In the genomic region with DNA sequence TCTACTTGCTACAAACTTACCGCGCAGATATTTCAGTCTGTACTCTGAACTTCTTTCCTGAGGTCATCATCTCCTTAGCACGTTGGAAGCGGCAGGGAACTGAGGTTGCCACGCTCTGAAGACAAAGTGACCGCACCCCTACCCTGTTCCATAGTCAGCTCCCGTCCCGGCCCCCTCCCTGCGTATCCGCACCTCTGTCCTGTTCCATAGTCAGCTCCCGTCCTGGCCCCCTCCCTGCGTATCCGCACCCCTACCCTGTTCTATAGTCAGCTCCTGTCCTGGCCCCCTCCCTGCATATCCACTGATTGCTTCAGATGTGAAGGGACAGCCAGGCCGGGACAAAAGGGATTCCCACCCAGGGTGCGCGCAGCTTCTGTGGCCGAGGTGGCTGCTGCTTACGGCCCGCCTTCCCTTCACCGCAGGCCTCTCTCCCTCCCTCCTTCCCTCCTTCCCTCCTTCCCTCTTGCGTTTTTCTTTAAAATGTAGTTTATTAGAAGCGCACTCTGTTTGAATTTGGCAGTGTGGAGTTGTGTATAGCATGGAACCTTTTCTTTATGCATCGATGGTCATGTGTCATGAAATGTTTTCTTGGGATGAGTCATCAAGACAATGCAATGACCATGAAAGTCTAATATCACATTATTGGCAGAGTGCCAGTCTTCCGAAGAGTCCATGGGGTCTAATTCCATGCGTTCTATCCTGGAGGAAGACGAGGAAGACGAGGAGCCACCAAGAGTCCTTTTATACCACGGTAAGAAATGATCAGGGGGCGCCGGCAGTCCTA, we compare ENCODE assay signal across 8 cellular contexts. TPM values are rescaled to one million over a fixed set of nuclear protein-coding genes. Genes with fewer than 3 reads are reported as not detected.
DNase-seq lines count a peak whose midpoint lies in the region; ATAC-seq and TF ChIP-seq lines count a peak whose summit lies in the region.

No MANE protein-coding gene starts in this region.

- intact Hi-C loops in IMR-90 (cut with micrococcal nuclease) = loop anchor here (5.0 kb wide), 1 partner anchor 84 kb away; the partner anchor contains the start of gene FAM174C
- intact Hi-C loops in lower lobe of right lung (cut with DNase I) = no loop called here

- peak overlapping the region; percentile 61 for H3K9ac ChIP-seq in IMR-90 (ENCODE audit: low read depth, low read length)
- H3K9ac ChIP-seq in MM.1S (ENCODE audit: low read length) = no peak overlapping the region

- H2AK5ac ChIP-seq in IMR-90 (ENCODE audit: low read depth, low read length) = peak overlapping the region; percentile 93

- 0 out of 2 replicates have a peak overlapping the region, but pooled peaks have one; percentile 35 for H3K56ac ChIP-seq in IMR-90 (ENCODE audit: extremely low read depth, insufficient read depth, low read length)

- no peak for TF ChIP-seq POLR2A in IMR-90 (IDR thresholded peaks at IDR 0.05; ENCODE audit: low read depth, low read length)

- H2BK20ac ChIP-seq in IMR-90 (ENCODE audit: low read depth, low read length) = peak overlapping the region; percentile 38; the same call in 1 of the 2 replicates

- WGBS in IMR-90 (ENCODE audit: extremely low coverage in 2 of 2, insufficient read length in 1 of 2), 2 experiments = 50% methylated on average over 19 of the region's 30 CpGs; no CpG with 5 or more reads in 1 of the 2 experiments

- peak overlapping the region; percentile 10; the same call in 1 of the 3 replicates for H2BK15ac ChIP-seq in IMR-90 (ENCODE audit: low read depth, low read length)

- peak overlapping the region; percentile 67 for H4K5ac ChIP-seq in IMR-90 (ENCODE audit: low read depth, low read length)

- H3K4me3 ChIP-seq in ACC112 (ENCODE audit: low read depth, low read length) (peak overlapping the region; percentile 74), IMR-90 (ENCODE audit: insufficient read depth, low read depth, low read length) (no peak overlapping the region), lower lobe of right lung (peak overlapping the region; percentile 40), MM.1S (ENCODE audit: low read length) (no peak overlapping the region)

- no peaks in the 10 kb centered on the region for H3K79me2 ChIP-seq in ACC112 (ENCODE audit: control insufficient read depth, insufficient read depth, low read length, unreplicated experiment)
- no peaks in the 10 kb centered on the region for H3K79me2 ChIP-seq in MM.1S (ENCODE audit: low read length)

- ATAC-seq in IMR-90 (ENCODE audit: low read depth) (peak; percentile 12; the same call in 1 of the 2 replicates), lower lobe of right lung (no peak)

- CTCF ChIA-PET in IMR-90 (lab: Yijun Ruan, JAX) = no interaction called here

- POLR2A ChIA-PET in IMR-90 (lab: Charles Lee; ENCODE audit: unreplicated experiment) = no interaction called here

- H2AFZ ChIP-seq in ACC112 (ENCODE audit: low read length, unreplicated experiment) (no peak overlapping the region), IMR-90 (replicated peaks; ENCODE audit: low read length, poor library complexity) (peak overlapping the region; percentile 10), MM.1S (ENCODE audit: low read length) (no peak overlapping the region)

- no peaks in the 10 kb centered on the region; the same call in 1 of the 2 replicates for H4K20me1 ChIP-seq in IMR-90 (ENCODE audit: insufficient read depth, low read length)
- H4K20me1 ChIP-seq in MM.1S (ENCODE audit: insufficient read depth, low read length) = no peaks in the 10 kb centered on the region

- H4K8ac ChIP-seq in IMR-90 (ENCODE audit: low read depth in 2 of 2, low read length in 2 of 2) = peak overlapping the region; percentile 7 to 53; a peak in 2 of 4 replicates

- H3K23ac ChIP-seq in IMR-90 (ENCODE audit: low read depth, low read length) = peak overlapping the region; percentile 79; the same call in 1 of the 2 replicates

- no peaks in the 10 kb centered on the region; the same call in 1 of the 2 replicates for H3K36me3 ChIP-seq in ACC112 (ENCODE audit: insufficient read depth, low read length)
- H3K36me3 ChIP-seq in IMR-90 (ENCODE audit: control insufficient read depth, insufficient read depth, low read length) = peaks cover 48% of the 10 kb centered on the region
- H3K36me3 ChIP-seq in lower lobe of right lung = peaks cover 87% of the 10 kb centered on the region
- no peaks in the 10 kb centered on the region for H3K36me3 ChIP-seq in MM.1S (replicated peaks; ENCODE audit: insufficient read depth, low read length)

- TF ChIP-seq CTCF in IMR-90 (conservative IDR thresholded peaks at IDR 0.05; ENCODE audit: low read depth, low read length) (no peak), lower lobe of right lung (IDR thresholded peaks at IDR 0.05) (no peak), MM.1S (IDR thresholded peaks at IDR 0.05; ENCODE audit: low read length) (no peak)

- H3K9me1 ChIP-seq in IMR-90 (ENCODE audit: insufficient read depth, low read length) = peaks cover 9% of the 10 kb centered on the region

- dilution Hi-C loops in IMR-90 (cut with HindIII; ENCODE audit: low sequenced_read_pairs, unreplicated experiment) = no loop called here

- DNase-seq in IMR-90 (peak; percentile 78), caudate nucleus (lab: John Stamatoyannopoulos, UW) (no peak), lower lobe of right lung (no peak), MM.1S (no peak), NCI-H226 (no peak), epidermal melanocyte (ENCODE audit: insufficient read length, low spot score) (no peak)
- no peak for DNase-seq in activated naive CD4-positive, alpha-beta T cell (lab: John Stamatoyannopoulos, UW)

- H3K27ac ChIP-seq in ACC112 (ENCODE audit: low read depth, low read length) = peak overlapping the region; percentile 62
- peak overlapping the region; percentile 70 for H3K27ac ChIP-seq in IMR-90 (ENCODE audit: insufficient read depth, low read length)
- H3K27ac ChIP-seq in caudate nucleus (ENCODE audit: low read depth, low read length) = peak overlapping the region; percentile 63
- peak overlapping the region; percentile 49 for H3K27ac ChIP-seq in lower lobe of right lung
- H3K27ac ChIP-seq in MM.1S (ENCODE audit: low read length) = no peak overlapping the region

- H3K14ac ChIP-seq in IMR-90 (replicated peaks; ENCODE audit: low read depth, low read length) = peak overlapping the region; percentile 87

- peak overlapping the region; percentile 58 for H2BK5ac ChIP-seq in IMR-90 (ENCODE audit: low read depth, low read length, poor library complexity, severe bottlenecking)

- H3K4ac ChIP-seq in IMR-90 (ENCODE audit: low read depth, low read length) = peak overlapping the region; percentile 91

- H3K4me1 ChIP-seq in ACC112 (ENCODE audit: control insufficient read depth, insufficient read depth, low read length, unreplicated experiment) = peaks cover 25% of the 10 kb centered on the region
- peaks cover 13% of the 10 kb centered on the region for H3K4me1 ChIP-seq in IMR-90 (ENCODE audit: control insufficient read depth, insufficient read depth, low read length)
- H3K4me1 ChIP-seq in lower lobe of right lung = peaks cover 33% of the 10 kb centered on the region
- H3K4me1 ChIP-seq in MM.1S (ENCODE audit: low read length) = 0 out of 2 replicates have a peak, but pooled peaks cover 7% of the 10 kb centered on the region

- H3K18ac ChIP-seq in IMR-90 (ENCODE audit: low read depth, low read length) = peak overlapping the region; percentile 83

- TF ChIP-seq RAD21 in IMR-90 (IDR thresholded peaks at IDR 0.05; ENCODE audit: low read length) = no peak

- BruUV-seq in IMR-90 (replicated peaks; lab: Mats Ljungman, UMichigan) = no TSS peak

- peak overlapping the region; percentile 87 for H2AK9ac ChIP-seq in IMR-90 (replicated peaks; ENCODE audit: low read depth, low read length, poor library complexity)

- H4K91ac ChIP-seq in IMR-90 (ENCODE audit: insufficient read depth, low read depth, low read length) = peak overlapping the region; percentile 55

- H3K27me3 ChIP-seq in ACC112 (ENCODE audit: insufficient read depth, low read length) (no peaks in the 10 kb centered on the region), IMR-90 (ENCODE audit: control insufficient read depth, insufficient read depth, low read length) (no peaks in the 10 kb centered on the region), lower lobe of right lung (ENCODE audit: low read depth) (no peaks in the 10 kb centered on the region), MM.1S (replicated peaks; ENCODE audit: insufficient read depth, low read length) (no peaks in the 10 kb centered on the region)

- no peaks in the 10 kb centered on the region for H3K9me2 ChIP-seq in MM.1S (replicated peaks; ENCODE audit: insufficient read depth, low read length)

- H3K9me3 ChIP-seq in IMR-90 (ENCODE audit: control insufficient read depth, insufficient read depth, low read length) (no peaks in the 10 kb centered on the region), lower lobe of right lung (no peaks in the 10 kb centered on the region), MM.1S (replicated peaks; ENCODE audit: insufficient read depth, low read length) (no peaks in the 10 kb centered on the region)

- in situ Hi-C loops in IMR-90 (cut with MboI; ENCODE audit: low sequenced_read_pairs) = loop anchor here (5.0 kb wide), 1 partner anchor 79 kb away; no protein-coding TSS in a partner anchor

- H3K4me2 ChIP-seq in IMR-90 (ENCODE audit: low read depth, low read length) = peak overlapping the region; percentile 33
- no peak overlapping the region for H3K4me2 ChIP-seq in MM.1S (ENCODE audit: low read depth, low read length)

- peak overlapping the region; percentile 79 for H2BK120ac ChIP-seq in IMR-90 (ENCODE audit: low read depth, low read length)

- H3K79me1 ChIP-seq in IMR-90 (ENCODE audit: low read depth in 1 of 2, low read length in 2 of 2) = peaks cover under 1 to 57% of the 10 kb centered on the region in 2 experiments

- H3F3A ChIP-seq in MM.1S (ENCODE audit: insufficient read depth, low read length) = no peaks in the 10 kb centered on the region

TF ChIP-seq in IMR-90, 13 proteins besides CTCF, POLR2A, EP300 and RAD21 (continues in another document):
- TF ChIP-seq BHLHE40 (IDR thresholded peaks at IDR 0.05; ENCODE audit: low read depth, low read length) = peak; percentile 50; the same call in 1 of the 2 replicates
- TF ChIP-seq FOS (IDR thresholded peaks at IDR 0.05; ENCODE audit: low read depth, low read length) = peak; percentile 92
- no peak for TF ChIP-seq MAFK (IDR thresholded peaks at IDR 0.05; ENCODE audit: low read depth, low read length)

RNA-seq across cellular contexts. Expression of gene NDUFS7, which starts 21.9 kb away (rescaled TPM):
- 60.8 and 64.7 TPM in 2 replicates for total RNA-seq in IMR-90 (2012; rRNA removed)
- polyA plus RNA-seq in IMR-90 (2012; rRNA removed) = 136 and 167 TPM in 2 replicates
- polyA plus RNA-seq in IMR-90 (2012; cell fraction: cytosol; rRNA removed) = 283 and 387 TPM in 2 replicates
- 76.0 and 256 TPM in 2 replicates for polyA plus RNA-seq in IMR-90 (2012; cell fraction: nucleus; rRNA removed; ENCODE audit: low replicate concordance)
- total RNA-seq in lower lobe of right lung = 76.7 TPM

RNA-seq across cellular contexts. Expression of gene GAMT, which starts 39.5 kb away (rescaled TPM):
- total RNA-seq in IMR-90 (2012; rRNA removed) = 22.8 and 23.9 TPM in 2 replicates
- 51.8 and 63.6 TPM in 2 replicates for polyA plus RNA-seq in IMR-90 (2012; rRNA removed)
- 37.4 and 106 TPM in 2 replicates for polyA plus RNA-seq in IMR-90 (2012; cell fraction: cytosol; rRNA removed)
- polyA plus RNA-seq in IMR-90 (2012; cell fraction: nucleus; rRNA removed; ENCODE audit: low replicate concordance) = 22.7 and 61.5 TPM in 2 replicates
- total RNA-seq in lower lobe of right lung = 7.8 TPM

RNA-seq across cellular contexts. Expression of gene DAZAP1, which starts 45.6 kb away (rescaled TPM):
- total RNA-seq in IMR-90 (2012; rRNA removed) = 22.0 and 35.3 TPM in 2 replicates
- polyA plus RNA-seq in IMR-90 (2012; rRNA removed) = 62.8 and 63.6 TPM in 2 replicates
- 32.2 and 39.6 TPM in 2 replicates for polyA plus RNA-seq in IMR-90 (2012; cell fraction: cytosol; rRNA removed)
- 127 and 151 TPM in 2 replicates for polyA plus RNA-seq in IMR-90 (2012; cell fraction: nucleus; rRNA removed; ENCODE audit: low replicate concordance)
- total RNA-seq in lower lobe of right lung = 89.4 TPM

Comparison
In these comparisons a context has a peak if more than half of its experiments do, and no peak if none do; other contexts are left out.
1. H3K4me3 ChIP-seq: peak in ACC112 (single experiment) and lower lobe of right lung (single experiment); none in IMR-90 (single experiment) and MM.1S (single experiment).